24 cellular contexts compared by ENCODE assay signal in the genomic region with DNA sequence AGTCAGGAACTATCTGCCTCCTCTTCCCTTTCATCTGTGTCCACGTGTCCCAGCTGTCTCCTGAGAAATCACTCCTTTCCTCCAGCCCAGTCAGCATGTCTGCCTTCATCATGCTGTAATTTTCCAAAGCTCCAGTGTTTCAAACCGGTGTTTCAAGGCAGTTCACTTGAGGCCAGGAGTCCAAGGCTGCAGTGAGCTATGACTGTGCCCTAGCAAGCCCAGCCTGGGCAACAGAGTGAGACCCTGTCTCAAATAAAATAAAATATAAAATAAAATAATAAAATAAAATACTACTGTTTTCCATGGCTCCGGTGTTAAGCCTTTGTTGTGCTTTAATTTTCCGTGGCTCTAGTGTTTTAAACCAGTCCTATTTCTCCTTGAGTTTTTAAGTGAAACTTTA.
"Had no signal": no experiment of that assay in that cellular context is flagged by ENCODE, and none has a peak within 500 bp of the region (broad histone marks: within the 10 kb centered on the region; RNA-seq: fewer than 3 reads in every experiment).

No MANE protein-coding gene starts in this region.

- H3K27me3 Mint-ChIP-seq: activated CD4-positive, alpha-beta T cell treated with anti-CD3 and anti-CD28 coated beads for 36 hours; central memory CD8-positive, alpha-beta T cell had no signal

- H3K4me3 ChIP-seq: Peyer's patch, SJCRH30 had no signal

- DNase-seq: activated CD4-positive, alpha-beta memory T cell treated with anti-CD3 and anti-CD28 coated beads, Interleukin-2, amount 10 ng/mL, durations not matched to agents 7 days and 5 days; activated CD4-positive, alpha-beta T cell treated with anti-CD3 and anti-CD28 coated beads for 36 hours; activated CD4-positive, alpha-beta T cell treated with anti-CD3 and anti-CD28 coated beads, Interleukin-2, amount 50 U/mL, for 1 hour; activated CD4-positive, CD25-positive, alpha-beta regulatory T cell; activated gamma-delta T cell treated with Interleukin-2 at 50 U/mL for 16 hours; activated naive CD4-positive, alpha-beta T cell treated with anti-CD3 and anti-CD28 coated beads, Interleukin-2, amount 10 ng/mL, durations not matched to agents 7 days and 5 days; activated T-cell treated with anti-CD3 and anti-CD28 coated beads for 4 hours; activated T-cell treated with anti-CD3 and anti-CD28 coated beads, Interleukin-2, amount 50 U/mL, for 48 hours; aorta; MM.1S; NCI-H1105; NCI-H1436; NCI-H187; NCI-H2081; NCI-H510A treated with DMSO at 0.1 percent for 48 hours; NCI-H69; Peyer's patch; SJCRH30; T1000 had no signal

- H3K36me3 ChIP-seq: Peyer's patch had no signal

- H3K9me3 Mint-ChIP-seq: activated CD4-positive, alpha-beta memory T cell treated with anti-CD3 and anti-CD28 coated beads, Interleukin-2, amount 10 ng/mL, durations not matched to agents 7 days and 5 days; activated naive CD4-positive, alpha-beta T cell treated with anti-CD3 and anti-CD28 coated beads, Interleukin-2, amount 10 ng/mL, durations not matched to agents 7 days and 5 days; activated T-helper 2 cell treated with anti-CD3 and anti-CD28 coated beads, Interferon-gamma antibody, Interleukin-2, Interleukin-4, amounts not matched to agents 10 μg/mL and 5 μg/mL and 100 μg/mL, durations not matched to agents 14 hours and 24 hours and 36 hours; central memory CD8-positive, alpha-beta T cell; T-helper 1 cell treated with Interleukin-12 subunit alpha and Interleukin-12 subunit beta and Interleukin-4 antibody, amounts not matched to agents 30 μg/mL and 1 μg/mL, for 36 hours had no signal

- H3K4me3 Mint-ChIP-seq: activated CD4-positive, alpha-beta memory T cell treated with anti-CD3 and anti-CD28 coated beads, Interleukin-2, amount 10 ng/mL, durations not matched to agents 7 days and 5 days; activated CD4-positive, alpha-beta T cell treated with anti-CD3 and anti-CD28 coated beads for 36 hours; activated naive CD4-positive, alpha-beta T cell treated with anti-CD3 and anti-CD28 coated beads, Interleukin-2, amount 10 ng/mL, durations not matched to agents 7 days and 5 days; central memory CD8-positive, alpha-beta T cell; T-helper 1 cell treated with Interleukin-12 subunit alpha and Interleukin-12 subunit beta and Interleukin-4 antibody, amounts not matched to agents 30 μg/mL and 1 μg/mL, for 36 hours had no signal

- H3K27me3 ChIP-seq: Peyer's patch, SJCRH30 had no signal

- H3K27ac ChIP-seq: Peyer's patch, RWPE1, SJCRH30, VCaP had no signal

- H3K9me3 ChIP-seq: Peyer's patch, SJCRH30 had no signal

- H3K27ac Mint-ChIP-seq: activated CD4-positive, alpha-beta memory T cell treated with anti-CD3 and anti-CD28 coated beads, Interleukin-2, amount 10 ng/mL, durations not matched to agents 7 days and 5 days; activated CD4-positive, alpha-beta T cell treated with anti-CD3 and anti-CD28 coated beads for 36 hours; activated naive CD4-positive, alpha-beta T cell treated with anti-CD3 and anti-CD28 coated beads, Interleukin-2, amount 10 ng/mL, durations not matched to agents 7 days and 5 days; activated T-helper 2 cell treated with anti-CD3 and anti-CD28 coated beads, Interferon-gamma antibody, Interleukin-2, Interleukin-4, amounts not matched to agents 10 μg/mL and 5 μg/mL and 100 μg/mL, durations not matched to agents 14 hours and 24 hours and 36 hours; T-helper 1 cell treated with Interleukin-12 subunit alpha and Interleukin-12 subunit beta and Interleukin-4 antibody, amounts not matched to agents 30 μg/mL and 1 μg/mL, for 36 hours had no signal

- ATAC-seq: activated CD4-positive, alpha-beta T cell treated with anti-CD3 and anti-CD28 coated beads for 36 hours had no signal
